Comparison of ENCODE assay signal across 21 cellular contexts in genomic region chr14:56159066-56159465, GRCh38. TPM values are rescaled to one million over a fixed set of nuclear protein-coding genes. Genes with fewer than 3 reads are reported as not detected.
DNase-seq lines count a peak whose midpoint lies in the region; ATAC-seq, FAIRE-seq and TF ChIP-seq lines count a peak whose summit lies in the region.
"Had no signal": no experiment of that assay in that cellular context is flagged by ENCODE, and none has a peak within 500 bp of the region (broad histone marks: within the 10 kb centered on the region; RNA-seq: fewer than 3 reads in every experiment).

No MANE protein-coding gene starts in this region.

- peaks cover 9% of the 10 kb centered on the region; the same call in 1 of the 3 replicates for H3K9me3 Mint-ChIP-seq in GM23338

- H3K27ac Mint-ChIP-seq in GM23338, result no peak overlapping the region

- H3K4me3 Mint-ChIP-seq in GM23338, result no peak overlapping the region

- H3K9me2 ChIP-seq in PC-3 (replicated peaks; ENCODE audit: low read length) (no peaks in the 10 kb centered on the region), GM23338 (ENCODE audit: insufficient read depth) (no peaks in the 10 kb centered on the region)

- no TSS peak for BruUV-seq in PC-3 (replicated peaks; lab: Mats Ljungman, UMichigan)

- H3K9ac ChIP-seq in PC-3 (ENCODE audit: low read length), result no peak overlapping the region

- H3K27ac ChIP-seq in PC-3 (ENCODE audit: low read length), result no peak overlapping the region
- H3K27ac ChIP-seq in osteoblast (ENCODE audit: low read depth, low read length), result no peak overlapping the region
- no peak overlapping the region for H3K27ac ChIP-seq in GM23338 (ENCODE audit: low read depth)

- H3K79me2 ChIP-seq in PC-3 (ENCODE audit: low read length), result no peaks in the 10 kb centered on the region
- no peaks in the 10 kb centered on the region for H3K79me2 ChIP-seq in osteoblast (ENCODE audit: insufficient read depth, low read length)
- H3K79me2 ChIP-seq in GM23338 (replicated peaks; ENCODE audit: insufficient read depth), result peaks cover 98% of the 10 kb centered on the region

- H3K27me3 Mint-ChIP-seq in GM23338 (ENCODE audit: insufficient read depth, low read depth, poor library complexity), result no peaks in the 10 kb centered on the region

- H2AFZ ChIP-seq in PC-3 (ENCODE audit: low read length) (no peak overlapping the region), osteoblast (ENCODE audit: low read length) (peak overlapping the region; percentile 52), GM23338 (no peak overlapping the region)

- CTCF ChIA-PET in PC-3 (lab: Charles Lee), result no interaction called here

- POLR2A ChIA-PET in PC-3 (lab: Charles Lee; ENCODE audit: unreplicated experiment), result no interaction called here

- FAIRE-seq in D721Med (lab: Jason Lieb, UNC), result no peak
- FAIRE-seq: GM12878 had no signal

- peaks cover 10% of the 10 kb centered on the region; the same call in 1 of the 3 replicates for H3K36me3 Mint-ChIP-seq in GM23338 (ENCODE audit: low read depth)

- H3K27me3 ChIP-seq in PC-3 (ENCODE audit: low read length), result peaks cover 30% of the 10 kb centered on the region; the same call in 1 of the 2 replicates
- H3K27me3 ChIP-seq in osteoblast (ENCODE audit: insufficient read depth, low read length), result no peaks in the 10 kb centered on the region
- no peaks in the 10 kb centered on the region for H3K27me3 ChIP-seq in GM23338 (ENCODE audit: insufficient read depth)

- H3F3A ChIP-seq in PC-3 (ENCODE audit: low read length, unreplicated experiment) (no peaks in the 10 kb centered on the region), GM23338 (replicated peaks; ENCODE audit: low read depth) (no peaks in the 10 kb centered on the region)

- H3K9me3 ChIP-seq in PC-3 (ENCODE audit: low read length) (peaks cover 14% of the 10 kb centered on the region; the same call in 1 of the 2 replicates), osteoblast (ENCODE audit: low read depth, low read length) (no peaks in the 10 kb centered on the region)

- H3K4me1 ChIP-seq in PC-3 (ENCODE audit: insufficient read depth, low read length) (no peaks in the 10 kb centered on the region), osteoblast (ENCODE audit: insufficient read depth, low read length) (peaks cover 6% of the 10 kb centered on the region), GM23338 (ENCODE audit: insufficient read depth) (0 out of 2 replicates have a peak, but pooled peaks cover 6% of the 10 kb centered on the region)

- H3K4me2 ChIP-seq in PC-3 (ENCODE audit: low read length), result no peak overlapping the region
- no peak overlapping the region for H3K4me2 ChIP-seq in osteoblast (ENCODE audit: insufficient read depth, low read length)
- no peak overlapping the region for H3K4me2 ChIP-seq in GM23338

- peak; percentile 23 for DNase-seq in EH (ENCODE audit: low read depth)
- DNase-seq in HS-27A (ENCODE audit: low read depth), result peak; percentile 20
- DNase-seq in PC-3, result peak; percentile 25
- no peak for DNase-seq in osteoblast (ENCODE audit: insufficient read length, low spot score, missing footprints)
- DNase-seq in D721Med (ENCODE audit: insufficient read length, low spot score), result no peak
- DNase-seq in foreskin melanocyte, result no peak
- DNase-seq in GM23338 (ENCODE audit: low spot score), result no peak
- DNase-seq: ACHN, AML-193, C1 segment of cervical spinal cord, DMS53, Karpas-422, NCI-H1105 treated with DMSO at 0.1 percent for 48 hours, NCI-H2029 treated with DMSO at 0.1 percent for 48 hours, NCI-H226, NCI-H510A treated with DMSO at 0.1 percent for 48 hours, NCI-H748 treated with DMSO at 0.1 percent for 48 hours, SIG-M5 had no signal

- H3K4me3 ChIP-seq in PC-3 (ENCODE audit: low read length) (no peak overlapping the region), osteoblast (ENCODE audit: insufficient read depth, low read length) (no peak overlapping the region), GM23338 (no peak overlapping the region)
- H3K4me3 ChIP-seq: GM12878 had no signal

- peaks cover 16% of the 10 kb centered on the region for H3K4me1 Mint-ChIP-seq in GM23338

- intact Hi-C loops in PC-3 (cut with micrococcal nuclease), result no loop called here

- ATAC-seq in PC-3 (no peak), GM23338 (no peak)
- ATAC-seq: GM12878, Panc1, SK-N-SH treated with all-trans-retinoic acid at 6 μM for 48 hours had no signal

- H3K36me3 ChIP-seq in PC-3 (ENCODE audit: low read depth, low read length) (no peaks in the 10 kb centered on the region), osteoblast (ENCODE audit: insufficient read depth, low read length) (no peaks in the 10 kb centered on the region), GM23338 (ENCODE audit: insufficient read depth) (no peaks in the 10 kb centered on the region)

- no peaks in the 10 kb centered on the region for H4K20me1 ChIP-seq in PC-3 (ENCODE audit: low read length)
- no peaks in the 10 kb centered on the region for H4K20me1 ChIP-seq in osteoblast (ENCODE audit: insufficient read depth, low read length)
- peaks cover 6% of the 10 kb centered on the region; the same call in 1 of the 2 replicates for H4K20me1 ChIP-seq in GM23338 (replicated peaks; ENCODE audit: insufficient read depth)

- no peak for TF ChIP-seq CTCF in PC-3 (conservative IDR thresholded peaks at IDR 0.05; ENCODE audit: low read depth, low read length)
- TF ChIP-seq CTCF in osteoblast (IDR thresholded peaks at IDR 0.05; ENCODE audit: extremely low read depth, low read depth, low read length), result no peak
- TF ChIP-seq CTCF in D721Med (IDR thresholded peaks at IDR 0.05; ENCODE audit: insufficient read depth, missing control alignments), result no peak
- no peak for TF ChIP-seq CTCF in GM23338 (conservative IDR thresholded peaks at IDR 0.05; ENCODE audit: low read depth in 2 of 2)

TF ChIP-seq in GM23338, 12 proteins besides CTCF, POLR2A, EP300 and RAD21:
- TF ChIP-seq JUNB (IDR thresholded peaks at IDR 0.05; ENCODE audit: unreplicated experiment) (no peak), NANOG (IDR thresholded peaks at IDR 0.05; ENCODE audit: borderline replicate concordance) (no peak), ZNF331 (CRISPR knock-in tag; IDR thresholded peaks at IDR 0.05; ENCODE audit: low read depth) (no peak), ETS1 (IDR thresholded peaks at IDR 0.05) (no peak), REST (IDR thresholded peaks at IDR 0.05; ENCODE audit: unreplicated experiment) (no peak)

RNA-seq across cellular contexts. Expression of gene PELI2, which starts 40.9 kb away (rescaled TPM):
- total RNA-seq in PC-3 (2014; rRNA removed), result 0.11 and 0.23 TPM in 2 replicates
- total RNA-seq in osteoblast, result 14.1 and 20.3 TPM in 2 replicates
- total RNA-seq in GM23338 (2014; rRNA removed; shearing (Covaris generic)), result 23.7 and 24.5 TPM in 2 replicates
- 7.9 and 8.0 TPM in 2 replicates for polyA plus RNA-seq in GM23338 (2016; fragmentation: Nextera tagmentation; extraction: Ambion mirVana)

Comparison
In these comparisons a context has a peak if more than half of its experiments do, and no peak if none do; other contexts are left out.
1. DNase-seq: peak in EH (single experiment), HS-27A (single experiment) and PC-3 (single experiment); none in osteoblast (single experiment), D721Med (single experiment), foreskin melanocyte (single experiment) and GM23338 (single experiment).
2. RNA of gene PELI2, which starts 40.9 kb away (total RNA-seq): 23.7 to 24.5 TPM in GM23338 and 14.1 to 20.3 TPM in osteoblast; 0.11 to 0.23 TPM in PC-3; every median in the first group is over 10 times any median in the second.